ENCODE assay signal across 1 cellular context in genomic region chr1:60998786-60999185, GRCh38.
TF ChIP-seq lines count a peak whose summit lies in the region.

No MANE protein-coding gene starts in this region.

TF ChIP-seq in GM23338, 12 proteins besides CTCF, POLR2A, EP300 and RAD21 (continued from another document):
- no peak for TF ChIP-seq REST (IDR thresholded peaks at IDR 0.05; ENCODE audit: unreplicated experiment)
- TF ChIP-seq CREB1 (CRISPR knock-in tag; IDR thresholded peaks at IDR 0.05; ENCODE audit: low read depth), result no peak
- TF ChIP-seq NANOG (IDR thresholded peaks at IDR 0.05; ENCODE audit: borderline replicate concordance), result no peak
- no peak for TF ChIP-seq STAT1 (IDR thresholded peaks at IDR 0.05; ENCODE audit: unreplicated experiment)
- TF ChIP-seq ZNF114 (CRISPR knock-in tag; IDR thresholded peaks at IDR 0.05), result no peak
- TF ChIP-seq ZNF331 (CRISPR knock-in tag; IDR thresholded peaks at IDR 0.05; ENCODE audit: low read depth), result no peak
- no peak for TF ChIP-seq ETS1 (IDR thresholded peaks at IDR 0.05)
